8 cellular contexts compared by ENCODE assay signal in genomic region chr2:180124273-180124881, GRCh38.
DNase-seq lines count a peak whose midpoint lies in the region; ATAC-seq and TF ChIP-seq lines count a peak whose summit lies in the region.

No MANE protein-coding gene starts in this region.

- H3K79me2 ChIP-seq in H9 (ENCODE audit: insufficient read depth, low read length): no peaks in the 10 kb centered on the region
- H3K79me2 ChIP-seq in MM.1S (ENCODE audit: low read length): no peaks in the 10 kb centered on the region

- intact Hi-C loops in Right ventricle myocardium inferior (cut with DNase I): loop anchor here (2.0 to 5.0 kb wide), 2 partner anchors 934 to 1593 kb away; no protein-coding TSS in a partner anchor
- intact Hi-C loops in cardiac septum (cut with DNase I): loop anchor here (2.0 to 10.0 kb wide), 2 partner anchors 860 to 934 kb away; partner anchors contain the start of gene UBE2E3

- no peak overlapping the region for H3K4ac ChIP-seq in H9 (ENCODE audit: low read depth, low read length)

- no peak overlapping the region for H3K27ac ChIP-seq in H9 (ENCODE audit: insufficient read length, low read depth, low read length)
- no peak overlapping the region for H3K27ac ChIP-seq in MM.1S (ENCODE audit: low read length)

- H2BK20ac ChIP-seq in H9 (ENCODE audit: low read depth, low read length, poor library complexity, severe bottlenecking): no peak overlapping the region

- no peaks in the 10 kb centered on the region for H3K9me2 ChIP-seq in MM.1S (replicated peaks; ENCODE audit: insufficient read depth, low read length)

- no peak overlapping the region for H2BK15ac ChIP-seq in H9 (ENCODE audit: low read depth, low read length)

- H3K4me2 ChIP-seq in H9 (ENCODE audit: insufficient read depth, insufficient read length, low read length): no peak overlapping the region
- H3K4me2 ChIP-seq in MM.1S (ENCODE audit: low read depth, low read length): no peak overlapping the region

- H3F3A ChIP-seq in MM.1S (ENCODE audit: insufficient read depth, low read length): no peaks in the 10 kb centered on the region

- H4K20me1 ChIP-seq in H9 (ENCODE audit: control insufficient read depth, insufficient read depth, insufficient read length) (no peaks in the 10 kb centered on the region), MM.1S (ENCODE audit: insufficient read depth, low read length) (no peaks in the 10 kb centered on the region)

- no peak overlapping the region for H4K5ac ChIP-seq in H9 (ENCODE audit: insufficient read length, low read depth, low read length)

- H3K79me1 ChIP-seq in H9 (ENCODE audit: insufficient read depth, low read depth, low read length, poor library complexity, severe bottlenecking): no peaks in the 10 kb centered on the region

- no peaks in the 10 kb centered on the region for H3K23me2 ChIP-seq in H9 (ENCODE audit: insufficient read length, low read depth, low read length, poor library complexity, severe bottlenecking)

- H3K4me3 ChIP-seq in MM.1S (ENCODE audit: low read length) (no peak overlapping the region), epithelial cell of proximal tubule (ENCODE audit: low read depth, low read length) (no peak overlapping the region)

- no peak overlapping the region for H2BK12ac ChIP-seq in H9 (ENCODE audit: insufficient read length, low read depth, low read length)

- no peak overlapping the region for H3K23ac ChIP-seq in H9 (ENCODE audit: insufficient read length, low read depth, low read length)

- H3K9me3 ChIP-seq in H9 (ENCODE audit: control insufficient read depth, low read depth, low read length): no peaks in the 10 kb centered on the region
- no peaks in the 10 kb centered on the region for H3K9me3 ChIP-seq in MM.1S (replicated peaks; ENCODE audit: insufficient read depth, low read length)

- H3K9me3 Mint-ChIP-seq in H9 (peaks cover 4 to 12% of the 10 kb centered on the region in 2 experiments; a peak in 4 of 5 replicates), nephron (no peaks in the 10 kb centered on the region)

- ATAC-seq in Right ventricle myocardium inferior: peak; percentile 28

- no CpG with 5 or more reads among the region's 6 CpGs for WGBS in H9 (ENCODE audit: extremely low coverage, insufficient read length, low lambda C conversion rate)

- peaks cover 29 to 34% of the 10 kb centered on the region in 2 experiments for H3K4me1 Mint-ChIP-seq in H9
- peaks cover 12% of the 10 kb centered on the region for H3K4me1 Mint-ChIP-seq in nephron

- H3K27ac Mint-ChIP-seq in H9: no peak overlapping the region
- H3K27ac Mint-ChIP-seq in nephron: no peak overlapping the region

- H2BK5ac ChIP-seq in H9 (ENCODE audit: insufficient read length, low read length): no peak overlapping the region

- H3K4me3 Mint-ChIP-seq in H9 (no peak overlapping the region), nephron (no peak overlapping the region)

- no peak for DNase-seq in Right ventricle myocardium inferior (ENCODE audit: missing footprints)
- no peak for DNase-seq in cardiac septum (ENCODE audit: low spot score)
- DNase-seq in H9: peak; percentile 28
- peak; percentile 66 for DNase-seq in MM.1S
- DNase-seq in RPMI8226: peak; percentile 57
- DNase-seq in epithelial cell of proximal tubule (ENCODE audit: low read depth): peak; percentile 18
- no peak for DNase-seq in activated CD4-positive, alpha-beta T cell treated with anti-CD3 and anti-CD28 coated beads for 4 hours

- no peak overlapping the region for H4K8ac ChIP-seq in H9 (replicated peaks; ENCODE audit: insufficient read length, low read depth, low read length)

- H2BK120ac ChIP-seq in H9 (ENCODE audit: low read depth, low read length, poor library complexity, severe bottlenecking): no peak overlapping the region

- no peak overlapping the region for H3K14ac ChIP-seq in H9 (ENCODE audit: insufficient read depth, low read length)

- H2AFZ ChIP-seq in H9 (ENCODE audit: low read length) (no peak overlapping the region), MM.1S (ENCODE audit: low read length) (no peak overlapping the region)

- TF ChIP-seq CTCF in H9 (conservative IDR thresholded peaks at IDR 0.05): peak; percentile 80
- peak; percentile 72 for TF ChIP-seq CTCF in MM.1S (IDR thresholded peaks at IDR 0.05; ENCODE audit: low read length)
- peak; percentile 69 for TF ChIP-seq CTCF in epithelial cell of proximal tubule (conservative IDR thresholded peaks at IDR 0.05; ENCODE audit: low read depth, low read length)
- TF ChIP-seq CTCF in nephron (IDR thresholded peaks at IDR 0.05; ENCODE audit: unreplicated experiment in 3 of 3): peak; percentile 60 to 73 (median 63)

- H3K36me3 Mint-ChIP-seq in H9 (ENCODE audit: insufficient read depth in 1 of 3, low read depth in 3 of 3): peaks cover 0 to 15% (median 14%) of the 10 kb centered on the region in 3 experiments; a peak in 5 of 7 replicates
- H3K36me3 Mint-ChIP-seq in nephron (ENCODE audit: low read depth): no peaks in the 10 kb centered on the region

- H2AK5ac ChIP-seq in H9 (ENCODE audit: insufficient read length, low read length): no peak overlapping the region

- no peaks in the 10 kb centered on the region for H3K4me1 ChIP-seq in H9 (ENCODE audit: insufficient read depth, low read length)
- no peaks in the 10 kb centered on the region for H3K4me1 ChIP-seq in MM.1S (ENCODE audit: low read length)

- no peaks in the 10 kb centered on the region for H3K36me3 ChIP-seq in MM.1S (replicated peaks; ENCODE audit: insufficient read depth, low read length)

- H3K27me3 ChIP-seq in H9 (ENCODE audit: insufficient read depth, low read length): no peaks in the 10 kb centered on the region
- no peaks in the 10 kb centered on the region for H3K27me3 ChIP-seq in MM.1S (replicated peaks; ENCODE audit: insufficient read depth, low read length)

- no peak overlapping the region for H3T11ph ChIP-seq in H9 (ENCODE audit: low read length)

- H3K56ac ChIP-seq in H9 (ENCODE audit: insufficient read length, low read depth, low read length): no peak overlapping the region

- H3K9ac ChIP-seq in H9 (ENCODE audit: extremely low read depth, insufficient read length, low read length) (no peak overlapping the region), MM.1S (ENCODE audit: low read length) (no peak overlapping the region)

- H3K27me3 Mint-ChIP-seq in H9 (ENCODE audit: low read depth) (no peaks in the 10 kb centered on the region), nephron (ENCODE audit: low read depth) (peaks cover 6% of the 10 kb centered on the region)

- H4K91ac ChIP-seq in H9 (ENCODE audit: insufficient read length, low read depth, low read length): no peak overlapping the region

- no peak overlapping the region for H3K18ac ChIP-seq in H9 (ENCODE audit: insufficient read length, low read depth, low read length)

Comparison
In these comparisons a context has a peak if more than half of its experiments do, and no peak if none do; other contexts are left out.
1. DNase-seq: peak in H9 (single experiment), MM.1S (single experiment), RPMI8226 (single experiment) and epithelial cell of proximal tubule (single experiment); none in Right ventricle myocardium inferior (single experiment), cardiac septum (single experiment) and activated CD4-positive, alpha-beta T cell treated with anti-CD3 and anti-CD28 coated beads for 4 hours (0 of 2).
2. Peak in every context shown above with its lines, with median percentiles within 50 percentile points of each other: CTCF ChIP-seq.